Comparison of ENCODE assay signal across 8 cellular contexts in genomic region chr6:109690740-109691687, GRCh38. TPM values are rescaled to one million over a fixed set of nuclear protein-coding genes. Genes with fewer than 3 reads are reported as not detected.
DNase-seq lines count a peak whose midpoint lies in the region; ATAC-seq, FAIRE-seq and TF ChIP-seq lines count a peak whose summit lies in the region.

Gene AK9 (minus strand): TSS chr6:109691202. CDS start chr6:109675745, 15,457 bp downstream.
Gene FIG4 (plus strand): TSS chr6:109691296. CDS start chr6:109691436, 140 bp downstream.

- no peaks in the 10 kb centered on the region for H3K36me3 ChIP-seq in BE2C

- DNase-seq in BE2C = peak; percentile 91
- peak; percentile 66 for DNase-seq in GM19238 (ENCODE audit: insufficient read length, low spot score)
- peak; percentile 54 for DNase-seq in NCI-H510A treated with DMSO at 0.1 percent for 48 hours (lab: John Stamatoyannopoulos, UW)
- peak; percentile 88 to 91 for DNase-seq in activated CD4-positive, alpha-beta T cell treated with anti-CD3 and anti-CD28 coated beads for 4 hours
- peak; percentile 96 for DNase-seq in left colon
- peak; percentile 91 for DNase-seq in stimulated activated CD4-positive, alpha-beta T cell treated with anti-CD3 and anti-CD28 coated beads, Interleukin-1b, Interleukin-23, amount 100 ng/mL, for 48 hours

- TF ChIP-seq CTCF in BE2C (IDR thresholded peaks at IDR 0.05; ENCODE audit: low read depth, low read length) = no peak

- ATAC-seq in HG03442 (IDR thresholded peaks at IDR 0.05; ENCODE audit: unreplicated experiment) (peak; percentile 93), left colon (peak; percentile 98)

- peak within 1 kb of the TSS; percentile 99 for H3K4me3 ChIP-seq in BE2C (ENCODE audit: low read depth, low read length)

- no peaks in the 10 kb centered on the region for H3K4me1 ChIP-seq in BE2C

- peak; percentile 87 for FAIRE-seq in colon (lab: Jason Lieb, UNC)

- no peaks in the 10 kb centered on the region for H3K9me3 ChIP-seq in BE2C

- H3K27me3 ChIP-seq in BE2C = no peaks in the 10 kb centered on the region

- intact Hi-C loops in left colon (cut with DNase I, micrococcal nuclease) = no loop called here

RNA-seq across cellular contexts. Expression of gene AK9, which starts in this region (rescaled TPM):
- 0.96 TPM for polyA plus RNA-seq in BE2C (2012; ENCODE audit: insufficient read depth, insufficient read length, low read depth)
- total RNA-seq in left colon = 1 to 10 TPM; 7.0 to 7.6 TPM

RNA-seq across cellular contexts. Expression of gene FIG4, which starts in this region (rescaled TPM):
- 0.43 TPM for polyA plus RNA-seq in BE2C (2012; ENCODE audit: insufficient read depth, insufficient read length, low read depth)
- total RNA-seq in left colon = 10 to 100 TPM; 15.3 to 15.9 TPM

Comparison
In these comparisons a context has a peak if more than half of its experiments do, and no peak if none do; other contexts are left out.
1. Peak in every context shown above with its lines: DNase-seq, ATAC-seq and H3K4me3 ChIP-seq.